In genomic region chr16:35188288-35189155, GRCh38 we compare ENCODE assay signal across 1 cellular context.
TF ChIP-seq lines count a peak whose summit lies in the region.

No MANE protein-coding gene starts in this region.

TF ChIP-seq in HepG2, 621 proteins besides CTCF, POLR2A, EP300 and RAD21 (continued from another document):
- TF ChIP-seq ZBED4 (CRISPR knock-in tag; IDR thresholded peaks at IDR 0.05; ENCODE audit: borderline replicate concordance) (no peak), ZNF44 (CRISPR knock-in tag; IDR thresholded peaks at IDR 0.05) (no peak), ZNF660 (CRISPR knock-in tag; IDR thresholded peaks at IDR 0.05; ENCODE audit: borderline replicate concordance, low read depth) (no peak), ZNF12 (CRISPR knock-in tag; IDR thresholded peaks at IDR 0.05) (no peak), HNF4A (CRISPR knock-in tag; IDR thresholded peaks at IDR 0.05) (no peak), HBP1 (CRISPR knock-in tag; IDR thresholded peaks at IDR 0.05; ENCODE audit: low read depth) (no peak), KMT2A (CRISPR knock-in tag; IDR thresholded peaks at IDR 0.05) (no peak), ZNF180 (CRISPR knock-in tag; IDR thresholded peaks at IDR 0.05; ENCODE audit: borderline replicate concordance, low read depth) (no peak)
